Comparison of ENCODE assay signal across 9 cellular contexts in genomic region chr7:30470163-30470770, GRCh38. TPM values are rescaled to one million over a fixed set of nuclear protein-coding genes. Genes with fewer than 3 reads are reported as not detected.
A peak's percentile ranks its signal among the peaks of the same experiment; 100 is the strongest.
DNase-seq lines count a peak whose midpoint lies in the region; ATAC-seq and TF ChIP-seq lines count a peak whose summit lies in the region.
"Had no signal": no experiment of that assay in that cellular context is flagged by ENCODE, and none has a peak within 500 bp of the region (broad histone marks: within the 10 kb centered on the region; RNA-seq: fewer than 3 reads in every experiment).

No MANE protein-coding gene starts in this region.

- peak; percentile 30 for ATAC-seq in left lung
- no peak for ATAC-seq in GM21360 (IDR thresholded peaks at IDR 0.05; ENCODE audit: unreplicated experiment)

- H3K9me3 ChIP-seq in left lung, result no peaks in the 10 kb centered on the region

- intact Hi-C loops in left lung (cut with DNase I), result no loop called here

- peak overlapping the region; percentile 59 to 83 for H3K27ac ChIP-seq in left lung
- peak overlapping the region; percentile 10 for H3K27ac ChIP-seq in temporal lobe (ENCODE audit: low read depth, low read length)

- peaks cover 81 to 99% of the 10 kb centered on the region in 2 donors for H3K4me1 ChIP-seq in left lung

- H3K27me3 ChIP-seq in left lung, result no peaks in the 10 kb centered on the region

- DNase-seq in NCI-H524 treated with DMSO at 0.1 percent for 48 hours (lab: John Stamatoyannopoulos, UW), result peak; percentile 63
- DNase-seq in cardiac fibroblast (ENCODE audit: low read depth in 2 of 2), result peak; percentile 61 to 64
- DNase-seq in left lung, result no peak
- DNase-seq in CD1c-positive myeloid dendritic cell (ENCODE audit: extremely low spot score), result no peak
- DNase-seq in amniotic stem cell (lab: John Stamatoyannopoulos, UW), result no peak
- DNase-seq in activated naive CD4-positive, alpha-beta T cell (lab: John Stamatoyannopoulos, UW), result no peak
- DNase-seq: activated naive CD4-positive, alpha-beta T cell treated with anti-CD3 and anti-CD28 coated beads, Interleukin-2, amount 10 ng/mL, durations not matched to agents 7 days and 5 days had no signal

- no peak overlapping the region for H3K4me3 ChIP-seq in cardiac fibroblast (replicated peaks in 1 of 2; ENCODE audit: low read depth in 2 of 2, low read length in 2 of 2)
- H3K4me3 ChIP-seq in left lung, result no peak overlapping the region

- H3K36me3 ChIP-seq in left lung, result no peaks in the 10 kb centered on the region

- TF ChIP-seq CTCF in cardiac fibroblast (IDR thresholded peaks at IDR 0.05; ENCODE audit: low read depth, low read length) (no peak), left lung (IDR thresholded peaks at IDR 0.05) (no peak)

RNA-seq across cellular contexts. Expression of gene NOD1, which starts 8.3 kb away (rescaled TPM):
- total RNA-seq in left lung (10 to 100 TPM; 18.4 to 22.6 TPM), temporal lobe (2.0 TPM)

RNA-seq across cellular contexts. Expression of gene GGCT, which starts 34.4 kb away (rescaled TPM):
- total RNA-seq in left lung, result 10 to 100 TPM; 41.9 to 42.9 TPM
- 20.2 TPM for total RNA-seq in temporal lobe

Comparison
In these comparisons a context has a peak if more than half of its experiments do, and no peak if none do; other contexts are left out.
1. DNase-seq: peak in NCI-H524 treated with DMSO at 0.1 percent for 48 hours (single experiment) and cardiac fibroblast (2 of 2); none in left lung (0 of 2), CD1c-positive myeloid dendritic cell (single experiment), amniotic stem cell (single experiment) and activated naive CD4-positive, alpha-beta T cell (0 of 4).